ENCODE assay signal across 10 cellular contexts in genomic region chr9:110340306-110340705, GRCh38. TPM values are rescaled to one million over a fixed set of nuclear protein-coding genes. Genes with fewer than 3 reads are reported as not detected.
DNase-seq lines count a peak whose midpoint lies in the region; ATAC-seq, FAIRE-seq and TF ChIP-seq lines count a peak whose summit lies in the region.
"Had no signal": no experiment of that assay in that cellular context is flagged by ENCODE, and none has a peak within 500 bp of the region (broad histone marks: within the 10 kb centered on the region; RNA-seq: fewer than 3 reads in every experiment).

No MANE protein-coding gene starts in this region.

- peak; percentile 41 for TF ChIP-seq CTCF in DND-41 (IDR thresholded peaks at IDR 0.05; ENCODE audit: borderline replicate concordance, extremely low read depth, low read length, poor library complexity, severe bottlenecking)
- TF ChIP-seq CTCF in WTC11 (IDR thresholded peaks at IDR 0.05) = no peak
- peak; percentile 52 to 63 (median 55) for TF ChIP-seq CTCF in keratinocyte (optimal IDR thresholded peaks at IDR 0.05 in 1 of 3, IDR thresholded peaks at IDR 0.05 in 1 of 3, conservative IDR thresholded peaks at IDR 0.05 in 1 of 3; ENCODE audit: extremely low read depth in 1 of 3, insufficient read depth in 2 of 3, low read length in 3 of 3)
- TF ChIP-seq CTCF in ascending aorta (IDR thresholded peaks at IDR 0.05) = no peak

- WGBS in aorta, 2 donors = 77 to 82% methylated on average over 2 of the region's 2 CpGs

- no peaks in the 10 kb centered on the region for H3K79me2 ChIP-seq in DND-41 (ENCODE audit: insufficient read depth, low read length)
- no peaks in the 10 kb centered on the region for H3K79me2 ChIP-seq in keratinocyte (ENCODE audit: control insufficient read depth, insufficient read depth, low read length)

- H3K36me3 ChIP-seq in DND-41 (ENCODE audit: insufficient read depth, low read length) (no peaks in the 10 kb centered on the region), keratinocyte (ENCODE audit: control insufficient read depth in 2 of 2, extremely low read depth in 1 of 2, insufficient read depth in 2 of 2, low read length in 2 of 2) (no peaks in the 10 kb centered on the region), ascending aorta (no peaks in the 10 kb centered on the region), aorta (ENCODE audit: control insufficient read depth in 1 of 2, insufficient read depth in 2 of 2, low read length in 1 of 2) (no peaks in the 10 kb centered on the region)

- H3K27me3 ChIP-seq in DND-41 (ENCODE audit: insufficient read depth, low read length, poor library complexity) (no peaks in the 10 kb centered on the region), keratinocyte (ENCODE audit: control insufficient read depth, extremely low read depth, insufficient read depth, low read length) (no peaks in the 10 kb centered on the region), ascending aorta (no peaks in the 10 kb centered on the region), aorta (ENCODE audit: control insufficient read depth in 1 of 2, insufficient read depth in 2 of 2, low read length in 1 of 2) (no peaks in the 10 kb centered on the region)

- H3K36me3 Mint-ChIP-seq in WTC11 = no peaks in the 10 kb centered on the region

- intact Hi-C loops in ascending aorta (cut with DNase I) (no loop called here), aorta (cut with DNase I) (no loop called here)

- H3K9ac ChIP-seq in DND-41 (ENCODE audit: low read depth, low read length) = no peak overlapping the region
- H3K9ac ChIP-seq in keratinocyte (ENCODE audit: control insufficient read depth, extremely low read depth, insufficient read depth, low read length) = no peak overlapping the region

- no peak overlapping the region for H3K4me3 Mint-ChIP-seq in WTC11

- DNase-seq in DND-41 (no peak), WTC11 (ENCODE audit: low spot score) (peak; percentile 20), keratinocyte (ENCODE audit: low read depth, low spot score) (no peak), ascending aorta (ENCODE audit: low spot score in 2 of 2) (no peak), aorta (no peak), KG1 (lab: John Stamatoyannopoulos, UW) (no peak), NCI-H1092 (lab: John Stamatoyannopoulos, UW) (no peak)
- DNase-seq: right cardiac atrium had no signal

- POLR2A ChIA-PET in WTC11 (lab: Charles Lee) = no interaction called here

- dilution Hi-C loops in keratinocyte (cut with MboI; ENCODE audit: extremely low pct_ligation_motif_present, low sequenced_read_pairs) = no loop called here

- H4K20me1 ChIP-seq in DND-41 (ENCODE audit: insufficient read depth, low read length) = no peaks in the 10 kb centered on the region
- no peaks in the 10 kb centered on the region for H4K20me1 ChIP-seq in keratinocyte (ENCODE audit: control insufficient read depth, extremely low read depth, insufficient read depth, low read length)

- H3K4me1 ChIP-seq in DND-41 (ENCODE audit: insufficient read depth, low read length) (no peaks in the 10 kb centered on the region), keratinocyte (ENCODE audit: control insufficient read depth, extremely low read depth, insufficient read depth, low read length) (no peaks in the 10 kb centered on the region), ascending aorta (no peaks in the 10 kb centered on the region), aorta (ENCODE audit: control insufficient read depth in 1 of 2, insufficient read depth in 2 of 2, low read length in 2 of 2) (no peaks in the 10 kb centered on the region)

- no peak overlapping the region for H2AFZ ChIP-seq in DND-41 (ENCODE audit: low read depth, low read length)
- H2AFZ ChIP-seq in keratinocyte (ENCODE audit: control insufficient read depth, low read length) = no peak overlapping the region

- no peak overlapping the region for H3K27ac ChIP-seq in DND-41 (ENCODE audit: low read length)
- H3K27ac ChIP-seq in keratinocyte (ENCODE audit: control insufficient read depth, insufficient read depth, low read length) = no peak overlapping the region
- no peak overlapping the region for H3K27ac ChIP-seq in ascending aorta
- no peak overlapping the region for H3K27ac ChIP-seq in aorta (ENCODE audit: low read depth in 1 of 2, low read length in 2 of 2)

- H3K27ac Mint-ChIP-seq in WTC11 = no peak overlapping the region

- no peaks in the 10 kb centered on the region for H3K9me3 ChIP-seq in DND-41 (ENCODE audit: insufficient read depth, low read length, severe bottlenecking)
- H3K9me3 ChIP-seq in keratinocyte (ENCODE audit: control insufficient read depth, low read depth, low read length) = no peaks in the 10 kb centered on the region
- no peaks in the 10 kb centered on the region for H3K9me3 ChIP-seq in ascending aorta
- no peaks in the 10 kb centered on the region for H3K9me3 ChIP-seq in aorta (ENCODE audit: control insufficient read depth, low read length)

- FAIRE-seq in keratinocyte (lab: Jason Lieb, UNC) = no peak

- TF ChIP-seq RAD21 in Ishikawa (IDR thresholded peaks at IDR 0.05; ENCODE audit: low read depth) = peak; percentile 18; the same call in 1 of the 2 replicates

- no peaks in the 10 kb centered on the region for H3K27me3 Mint-ChIP-seq in WTC11 (ENCODE audit: low read depth)

- no peaks in the 10 kb centered on the region for H3K9me3 Mint-ChIP-seq in WTC11

- no peaks in the 10 kb centered on the region for H3K4me1 Mint-ChIP-seq in WTC11

- CTCF ChIA-PET in WTC11 (lab: Charles Lee) = interaction anchor here (0.6 to 1.4 kb wide), 6 partner anchors 8 to 481 kb away, joined by 3 to 5 read pairs (median 4); no protein-coding TSS in a partner anchor

- H3K4me3 ChIP-seq in DND-41 (ENCODE audit: low read depth in 1 of 2, low read length in 2 of 2) = no peak overlapping the region
- H3K4me3 ChIP-seq in keratinocyte (ENCODE audit: control insufficient read depth in 2 of 3, extremely low read depth in 1 of 3, insufficient read depth in 2 of 3, low read depth in 1 of 3, low read length in 3 of 3) = no peak overlapping the region
- no peak overlapping the region for H3K4me3 ChIP-seq in ascending aorta
- no peak overlapping the region for H3K4me3 ChIP-seq in aorta (ENCODE audit: low read length in 2 of 2)

- no peak overlapping the region for H3K4me2 ChIP-seq in DND-41 (ENCODE audit: insufficient read depth, low read length)
- H3K4me2 ChIP-seq in keratinocyte (ENCODE audit: control insufficient read depth, extremely low read depth, insufficient read depth, low read depth, low read length) = no peak overlapping the region

- ATAC-seq in DND-41 (ENCODE audit: insufficient read depth, low read depth) = no peak
- ATAC-seq in WTC11 = peak; percentile 92
- no peak for ATAC-seq in aorta (ENCODE audit: low FRiP score)
- ATAC-seq: right cardiac atrium had no signal

- H3K9me1 ChIP-seq in keratinocyte (ENCODE audit: control insufficient read depth, extremely low read depth, insufficient read depth, low read length) = no peaks in the 10 kb centered on the region

- no peak for TF ChIP-seq EP300 in Ishikawa (IDR thresholded peaks at IDR 0.05; ENCODE audit: borderline replicate concordance)

TF ChIP-seq in Ishikawa, 13 proteins besides CTCF, POLR2A, EP300 and RAD21 (continues in another document):
- TF ChIP-seq NFIC (IDR thresholded peaks at IDR 0.05) (no peak), TCF12 (IDR thresholded peaks at IDR 0.05; ENCODE audit: low read depth) (no peak), EGR1 (IDR thresholded peaks at IDR 0.05) (no peak), CEBPB (IDR thresholded peaks at IDR 0.05) (no peak)

TF ChIP-seq in WTC11, 78 proteins besides CTCF, POLR2A, EP300 and RAD21:
- TF ChIP-seq FOXJ3 (CRISPR knock-in tag; IDR thresholded peaks at IDR 0.05; ENCODE audit: borderline replicate concordance) = no peak
- no peak for TF ChIP-seq ZNF219 (CRISPR knock-in tag; IDR thresholded peaks at IDR 0.05; ENCODE audit: borderline replicate concordance)

RNA-seq across cellular contexts. Expression of gene TXNDC8, which starts 2.6 kb away (rescaled TPM):
- total RNA-seq in WTC11 (2021) (not detected in 3 replicates), ascending aorta (not detected), aorta (not detected)
- polyA plus RNA-seq in keratinocyte (not detected in 3 replicates), aorta (not detected)
- polyA plus RNA-seq in keratinocyte (2011; ENCODE audit: low read depth) = not detected
- polyA plus RNA-seq in keratinocyte (2011; cell fraction: cytosol; rRNA removed) = not detected in 2 replicates
- not detected in 2 replicates for polyA plus RNA-seq in keratinocyte (2011; cell fraction: nucleus; rRNA removed)
- polyA plus RNA-seq in keratinocyte (2012; ENCODE audit: low replicate concordance) = not detected in 2 replicates
- not detected in 3 replicates for polyA minus RNA-seq in keratinocyte
- not detected for polyA minus RNA-seq in keratinocyte (2011; cell fraction: cytosol; rRNA and poly(A)+ RNA removed)
- not detected in 2 replicates for polyA minus RNA-seq in keratinocyte (2011; cell fraction: nucleus; rRNA and poly(A)+ RNA removed)
- total RNA-seq: activated CD8-positive, alpha-beta memory T cell treated with anti-CD3 and anti-CD28 coated beads for 36 hours; right cardiac atrium had no signal
- polyA plus RNA-seq: right cardiac atrium had no signal

Comparison
In these comparisons a context has a peak if more than half of its experiments do, and no peak if none do; other contexts are left out.
1. CTCF ChIP-seq: peak in DND-41 (single experiment) and keratinocyte (3 of 3); none in WTC11 (single experiment) and ascending aorta (0 of 3).